ENCODE assay signal across 8 cellular contexts in the genomic region with DNA sequence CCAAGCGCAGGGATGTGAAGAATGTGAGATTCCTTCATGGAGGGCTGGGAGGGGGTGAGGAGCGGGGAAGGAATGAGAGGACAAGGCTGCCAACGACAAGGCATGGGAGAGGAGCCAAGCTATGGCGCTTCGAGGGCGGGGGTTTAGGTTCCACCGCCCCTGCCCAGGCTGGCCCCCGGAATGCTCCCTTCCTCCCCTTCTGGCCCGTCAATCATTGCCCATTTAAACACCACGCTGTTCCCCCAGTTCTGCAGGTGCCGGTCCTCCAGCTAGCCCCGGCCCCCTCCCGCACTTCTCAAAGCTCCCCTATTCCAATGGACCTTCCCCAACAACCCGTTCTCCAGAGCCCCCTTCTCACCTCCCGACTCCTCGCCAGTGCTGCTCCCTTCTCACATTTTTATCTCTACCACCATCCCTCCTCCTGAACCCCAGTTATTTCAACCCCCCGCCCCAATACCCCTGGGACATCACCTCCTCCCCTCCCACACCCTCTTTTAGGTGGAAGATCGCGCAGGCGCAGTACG. TPM values are rescaled to one million over a fixed set of nuclear protein-coding genes. Genes with fewer than 3 reads are reported as not detected.
DNase-seq lines count a peak whose midpoint lies in the region; ATAC-seq and TF ChIP-seq lines count a peak whose summit lies in the region.

No MANE protein-coding gene starts in this region.

- CTCF ChIA-PET in RWPE1 (lab: Yijun Ruan, JAX), result interaction anchor here (0.5 to 1.8 kb wide), 5 partner anchors 14 to 1912 kb away, joined by 3 to 11 read pairs (median 5); a partner anchor contains a TSS

- peaks cover 24% of the 10 kb centered on the region for H3K4me1 ChIP-seq in effector memory CD4-positive, alpha-beta T cell (ENCODE audit: control insufficient read depth, insufficient read depth, low read length, poor library complexity, severe bottlenecking)
- peaks cover 27 to 36% of the 10 kb centered on the region in 2 donors for H3K4me1 ChIP-seq in thyroid gland

- no peaks in the 10 kb centered on the region for H3K27me3 ChIP-seq in effector memory CD4-positive, alpha-beta T cell (replicated peaks; ENCODE audit: control insufficient read depth, insufficient read depth, low read length, poor library complexity, severe bottlenecking)
- H3K27me3 ChIP-seq in thyroid gland, result no peaks in the 10 kb centered on the region

- no peak for TF ChIP-seq POLR2A in thyroid gland (IDR thresholded peaks at IDR 0.05)

- H3K4me3 ChIP-seq in effector memory CD4-positive, alpha-beta T cell (ENCODE audit: insufficient read depth, low read depth, low read length, poor library complexity, severe bottlenecking), result peak overlapping the region; percentile 100
- peak overlapping the region; percentile 61 to 68 (median 65) for H3K4me3 ChIP-seq in thyroid gland (replicated peaks in 1 of 3)

- WGBS in thyroid gland, 2 donors, result 1% methylated on average over 21 of the region's 21 CpGs

- no peaks in the 10 kb centered on the region for H3K27me3 Mint-ChIP-seq in memory B cell

- no peaks in the 10 kb centered on the region for H3K9me3 ChIP-seq in effector memory CD4-positive, alpha-beta T cell (ENCODE audit: control insufficient read depth, low read length)
- no peaks in the 10 kb centered on the region for H3K9me3 ChIP-seq in thyroid gland

- H3K27ac ChIP-seq in RWPE1 (peak overlapping the region; percentile 97), thyroid gland (peak overlapping the region; percentile 82 to 99 (median 92))
- H3K27ac ChIP-seq in effector memory CD4-positive, alpha-beta T cell (ENCODE audit: insufficient read depth, low read length, poor library complexity, severe bottlenecking), result peak overlapping the region; percentile 99

- ATAC-seq in HG02885 (IDR thresholded peaks at IDR 0.05; ENCODE audit: poor library complexity, unreplicated experiment), result peak; percentile 26
- peak; percentile 16 for ATAC-seq in memory B cell (ENCODE audit: low read depth)

- POLR2A ChIA-PET in RWPE1 (lab: Yijun Ruan, JAX; ENCODE audit: low non-redundant PET), result interaction anchor here (0.5 to 1.6 kb wide), 6 partner anchors 16 to 54 kb away, joined by 3 to 7 read pairs (median 4); a partner anchor contains a TSS

- H3K36me3 Mint-ChIP-seq in memory B cell, result peaks cover 7% of the 10 kb centered on the region

- H3K4me1 Mint-ChIP-seq in memory B cell, result peaks cover 38% of the 10 kb centered on the region

- DNase-seq in A172 (ENCODE audit: low spot score), result peak; percentile 64
- DNase-seq in GM04504 (ENCODE audit: low read depth), result peak; percentile 57
- peak; percentile 77 for DNase-seq in RWPE1 (ENCODE audit: low spot score)
- DNase-seq in effector memory CD4-positive, alpha-beta T cell, result no peak
- no peak for DNase-seq in memory B cell (ENCODE audit: low spot score in 2 of 2)
- peak; percentile 81 to 85 for DNase-seq in thyroid gland
- no peak for DNase-seq in DMS114 treated with DMSO at 0.1 percent for 48 hours (lab: John Stamatoyannopoulos, UW; ENCODE audit: unreplicated experiment)

- peak overlapping the region; percentile 100 for H3K27ac Mint-ChIP-seq in memory B cell

- TF ChIP-seq CTCF in RWPE1 (conservative IDR thresholded peaks at IDR 0.05; ENCODE audit: low read depth) (no peak), thyroid gland (IDR thresholded peaks at IDR 0.05) (no peak)

- peaks cover 3% of the 10 kb centered on the region for H3K36me3 ChIP-seq in effector memory CD4-positive, alpha-beta T cell (ENCODE audit: control insufficient read depth, insufficient read depth, low read length)
- H3K36me3 ChIP-seq in thyroid gland, result no peaks in the 10 kb centered on the region

- H3K4me3 Mint-ChIP-seq in memory B cell, result peak overlapping the region; percentile 100

- intact Hi-C loops in thyroid gland (cut with DNase I), result loop anchor here (10.0 kb wide), 1 partner anchor 96 kb away; a partner anchor contains a TSS

- H3K9me3 Mint-ChIP-seq in memory B cell, result no peaks in the 10 kb centered on the region

RNA-seq across cellular contexts. Expression of a gene that starts 0.4 kb away (rescaled TPM):
- total RNA-seq in A172 (2014; rRNA removed; shearing (Covaris generic)), result 51.8 and 52.9 TPM in 2 replicates
- total RNA-seq in thyroid gland, result 10 to 100 TPM; 63.4 to 89.7 (median 73.4) TPM

RNA-seq across cellular contexts. Expression of a gene that starts 2.8 kb away (rescaled TPM):
- 60.9 and 65.0 TPM in 2 replicates for total RNA-seq in A172 (2014; rRNA removed; shearing (Covaris generic))
- 10 to 100 TPM; 19.4 to 35.7 (median 31.4) TPM for total RNA-seq in thyroid gland

RNA-seq across cellular contexts. Expression of a gene that starts 8.6 kb away (rescaled TPM):
- total RNA-seq in A172 (2014; rRNA removed; shearing (Covaris generic)), result not detected in 2 replicates
- not detected for total RNA-seq in thyroid gland

RNA-seq across cellular contexts. Expression of a gene that starts 32.0 kb away (rescaled TPM):
- total RNA-seq in A172 (2014; rRNA removed; shearing (Covaris generic)), result 27.4 and 27.9 TPM in 2 replicates
- 100 to 1,000 TPM in 1 of 4 donors, 10 to 100 TPM in 3; 76.5 to 101 (median 83.0) TPM for total RNA-seq in thyroid gland

RNA-seq across cellular contexts. Expression of a gene that starts 36.9 kb away (rescaled TPM):
- total RNA-seq in A172 (2014; rRNA removed; shearing (Covaris generic)), result 33.4 and 34.0 TPM in 2 replicates
- total RNA-seq in thyroid gland, result 10 to 100 TPM; 15.9 to 22.3 (median 18.3) TPM

Comparison
In these comparisons a context has a peak if more than half of its experiments do, and no peak if none do; other contexts are left out.
1. DNase-seq: peak in A172 (single experiment), GM04504 (single experiment), RWPE1 (single experiment) and thyroid gland (2 of 2); none in effector memory CD4-positive, alpha-beta T cell (0 of 3), memory B cell (0 of 2) and DMS114 treated with DMSO at 0.1 percent for 48 hours (single experiment).
2. Peak in every context shown above with its lines, with median percentiles within 50 percentile points of each other: H3K27ac ChIP-seq.